Comparison of ENCODE assay signal across 22 cellular contexts in genomic region chr15:64987136-64987535, GRCh38. TPM values are rescaled to one million over a fixed set of nuclear protein-coding genes. Genes with fewer than 3 reads are reported as not detected.
A peak's percentile ranks its signal among the peaks of the same experiment; 100 is the strongest.
DNase-seq lines count a peak whose midpoint lies in the region; FAIRE-seq and TF ChIP-seq lines count a peak whose summit lies in the region.
"Had no signal": no experiment of that assay in that cellular context is flagged by ENCODE, and none has a peak within 500 bp of the region (broad histone marks: within the 10 kb centered on the region; RNA-seq: fewer than 3 reads in every experiment).

No MANE protein-coding gene starts in this region.

- no peak for TF ChIP-seq POLR2A in vagina (IDR thresholded peaks at IDR 0.05)
- TF ChIP-seq POLR2A in suprapubic skin (IDR thresholded peaks at IDR 0.05) = no peak
- TF ChIP-seq POLR2A in GM12892 (IDR thresholded peaks at IDR 0.05; ENCODE audit: low read depth, low read length) = no peak

- H3K27me3 Mint-ChIP-seq in activated naive CD8-positive, alpha-beta T cell = no peaks in the 10 kb centered on the region
- no peaks in the 10 kb centered on the region for H3K27me3 Mint-ChIP-seq in activated naive CD8-positive, alpha-beta T cell treated with anti-CD3 and anti-CD28 coated beads for 36 hours
- H3K27me3 Mint-ChIP-seq: activated naive CD8-positive, alpha-beta T cell treated with anti-CD3 and anti-CD28 coated beads, Interleukin-2, amount 10 ng/mL, durations not matched to agents 7 days and 5 days had no signal

- no peak overlapping the region for H3K4me3 ChIP-seq in vagina
- H3K4me3 ChIP-seq in suprapubic skin = no peak overlapping the region
- H3K4me3 ChIP-seq: A549, mucosa of descending colon, upper lobe of left lung had no signal

- peaks cover 6% of the 10 kb centered on the region for H3K36me3 Mint-ChIP-seq in activated naive CD8-positive, alpha-beta T cell
- H3K36me3 Mint-ChIP-seq in activated naive CD8-positive, alpha-beta T cell treated with anti-CD3 and anti-CD28 coated beads for 36 hours = peaks cover 17% of the 10 kb centered on the region

- H3K9me3 ChIP-seq in vagina = no peaks in the 10 kb centered on the region
- H3K9me3 ChIP-seq in suprapubic skin = no peaks in the 10 kb centered on the region
- H3K9me3 ChIP-seq: A549, Caco-2, mucosa of descending colon, upper lobe of left lung had no signal

- no peak overlapping the region for H3K27ac Mint-ChIP-seq in activated naive CD8-positive, alpha-beta T cell
- no peak overlapping the region for H3K27ac Mint-ChIP-seq in activated naive CD8-positive, alpha-beta T cell treated with anti-CD3 and anti-CD28 coated beads for 36 hours
- H3K27ac Mint-ChIP-seq: activated naive CD8-positive, alpha-beta T cell treated with anti-CD3 and anti-CD28 coated beads, Interleukin-2, amount 10 ng/mL, durations not matched to agents 7 days and 5 days had no signal

- WGBS in suprapubic skin = 43% methylated on average over 3 of the region's 3 CpGs

- H3K27me3 ChIP-seq in vagina (no peaks in the 10 kb centered on the region), suprapubic skin (no peaks in the 10 kb centered on the region)
- H3K27me3 ChIP-seq: upper lobe of left lung had no signal

- peak overlapping the region; percentile 65 for H3K4me3 Mint-ChIP-seq in activated naive CD8-positive, alpha-beta T cell
- H3K4me3 Mint-ChIP-seq in activated naive CD8-positive, alpha-beta T cell treated with anti-CD3 and anti-CD28 coated beads for 36 hours = no peak overlapping the region
- H3K4me3 Mint-ChIP-seq: activated naive CD8-positive, alpha-beta T cell treated with anti-CD3 and anti-CD28 coated beads, Interleukin-2, amount 10 ng/mL, durations not matched to agents 7 days and 5 days had no signal

- no peak for FAIRE-seq in GM12892 (lab: Jason Lieb, UNC)
- FAIRE-seq: A549, endometrium, kidney had no signal

- H3K4me1 Mint-ChIP-seq in activated naive CD8-positive, alpha-beta T cell (ENCODE audit: low read depth) = peaks cover 50% of the 10 kb centered on the region
- peaks cover 41% of the 10 kb centered on the region for H3K4me1 Mint-ChIP-seq in activated naive CD8-positive, alpha-beta T cell treated with anti-CD3 and anti-CD28 coated beads for 36 hours

- H3K9me3 Mint-ChIP-seq in activated naive CD8-positive, alpha-beta T cell (ENCODE audit: low read depth) = no peaks in the 10 kb centered on the region
- no peaks in the 10 kb centered on the region for H3K9me3 Mint-ChIP-seq in activated naive CD8-positive, alpha-beta T cell treated with anti-CD3 and anti-CD28 coated beads for 36 hours
- H3K9me3 Mint-ChIP-seq: activated naive CD8-positive, alpha-beta T cell treated with anti-CD3 and anti-CD28 coated beads, Interleukin-2, amount 10 ng/mL, durations not matched to agents 7 days and 5 days had no signal

- H3K36me3 ChIP-seq in vagina (no peaks in the 10 kb centered on the region), suprapubic skin (peaks cover 8% of the 10 kb centered on the region)

- TF ChIP-seq CTCF in VCaP (conservative IDR thresholded peaks at IDR 0.05) (no peak), vagina (IDR thresholded peaks at IDR 0.05) (no peak), suprapubic skin (IDR thresholded peaks at IDR 0.05) (no peak)

- TF ChIP-seq EP300 in suprapubic skin (IDR thresholded peaks at IDR 0.05) = no peak

- intact Hi-C loops in vagina (cut with DNase I) = no loop called here

- H3K27ac ChIP-seq in VCaP (peak overlapping the region; percentile 93; the same call in 1 of the 2 replicates), vagina (peak overlapping the region; percentile 37), suprapubic skin (no peak overlapping the region)
- H3K27ac ChIP-seq: A549, WERI-Rb-1 had no signal

- H3K4me1 ChIP-seq in vagina (peaks cover 59% of the 10 kb centered on the region), suprapubic skin (peaks cover 43% of the 10 kb centered on the region)

- DNase-seq in activated naive CD8-positive, alpha-beta T cell treated with anti-CD3 and anti-CD28 coated beads for 36 hours = no peak
- DNase-seq in inferior parietal cortex (ENCODE audit: extremely low spot score) = peak; percentile 22
- no peak for DNase-seq in vagina (ENCODE audit: extremely low spot score in 2 of 2)
- no peak for DNase-seq in NCI-H2171 (lab: John Stamatoyannopoulos, UW)
- DNase-seq in suprapubic skin (ENCODE audit: low spot score in 2 of 2) = no peak
- no peak for DNase-seq in GM12892 (ENCODE audit: insufficient read length)
- DNase-seq: activated naive CD8-positive, alpha-beta T cell treated with anti-CD3 and anti-CD28 coated beads, Interleukin-2, amount 10 ng/mL, durations not matched to agents 7 days and 5 days; Caco-2; caudate nucleus; kidney; mucosa of descending colon; NCI-H1436; NCI-H345; retina; stimulated activated CD4-positive, alpha-beta T cell treated with anti-CD3 and anti-CD28 coated beads, Interleukin-2, amount 100 ng/mL, for 24 hours; stimulated activated CD8-positive, alpha-beta memory T cell treated with anti-CD3 and anti-CD28 coated beads, Interleukin-4, amount 100 ng/mL, for 48 hours; upper lobe of left lung; WERI-Rb-1 had no signal

RNA-seq across cellular contexts. Expression of gene SPG21, which starts 2.6 kb away (rescaled TPM):
- total RNA-seq in activated naive CD8-positive, alpha-beta T cell treated with anti-CD3 and anti-CD28 coated beads for 36 hours = 10 to 100 TPM; 69.2 to 73.3 TPM
- total RNA-seq in vagina (62.6 TPM), suprapubic skin (10 to 100 TPM; 57.0 to 84.3 (median 73.5) TPM)
- 63.9 TPM for polyA plus RNA-seq in GM12892 (2012; ENCODE audit: missing spikeins)

RNA-seq across cellular contexts. Expression of gene MTFMT, which starts 42.3 kb away (rescaled TPM):
- total RNA-seq in activated naive CD8-positive, alpha-beta T cell treated with anti-CD3 and anti-CD28 coated beads for 36 hours = 10 to 100 TPM; 26.8 to 28.3 TPM
- 18.7 TPM for total RNA-seq in vagina
- 100 to 1,000 TPM in 1 of 4 donors, 10 to 100 TPM in 3; 11.7 to 159 (median 18.1) TPM for total RNA-seq in suprapubic skin
- 14.9 TPM for polyA plus RNA-seq in GM12892 (2012; ENCODE audit: missing spikeins)

RNA-seq across cellular contexts. Expression of gene SLC51B, which starts 58.1 kb away (rescaled TPM):
- total RNA-seq in activated naive CD8-positive, alpha-beta T cell treated with anti-CD3 and anti-CD28 coated beads for 36 hours = not detected
- total RNA-seq in vagina = not detected
- total RNA-seq in suprapubic skin = under 1 TPM in 1 of 4 donors, not detected in 3; 0.60 TPM
- polyA plus RNA-seq in GM12892 (2012; ENCODE audit: missing spikeins) = not detected
- total RNA-seq: activated naive CD8-positive, alpha-beta T cell treated with anti-CD3 and anti-CD28 coated beads, Interleukin-2, amount 10 ng/mL, durations not matched to agents 7 days and 5 days had no signal
